In genomic region chr17:4026255-4026654, GRCh38 we compare ENCODE assay signal across 22 cellular contexts.
DNase-seq lines count a peak whose midpoint lies in the region; ATAC-seq, FAIRE-seq and TF ChIP-seq lines count a peak whose summit lies in the region.
"Had no signal": no experiment of that assay in that cellular context is flagged by ENCODE, and none has a peak within 500 bp of the region (broad histone marks: within the 10 kb centered on the region; RNA-seq: fewer than 3 reads in every experiment).

No MANE protein-coding gene starts in this region.

- TF ChIP-seq POLR2A in HepG2 (IDR thresholded peaks at IDR 0.05; ENCODE audit: insufficient read depth in 1 of 2, low read depth in 2 of 2, low read length in 2 of 2) (no peak), right lobe of liver (IDR thresholded peaks at IDR 0.05) (no peak), K562 (conservative IDR thresholded peaks at IDR 0.05) (no peak)

- in situ Hi-C loops in HepG2 (cut with HindIII; ENCODE audit: extremely low pct_ligation_motif_present, low pct_unique_long_range_greater_than_20kb) (no loop called here), K562 (cut with MboI) (no loop called here)

- H4K20me1 ChIP-seq in HepG2 (ENCODE audit: insufficient read depth, low read length) (no peaks in the 10 kb centered on the region), K562 (replicated peaks; ENCODE audit: control insufficient read depth, insufficient read depth, low read length) (no peaks in the 10 kb centered on the region)

- no peak overlapping the region for H3K4me3 ChIP-seq in HepG2 (replicated peaks in 1 of 3; ENCODE audit: insufficient read depth in 1 of 3, low read depth in 2 of 3, low read length in 3 of 3)
- no peak overlapping the region for H3K4me3 ChIP-seq in right lobe of liver
- no peak overlapping the region for H3K4me3 ChIP-seq in K562
- no peak overlapping the region for H3K4me3 ChIP-seq in tibial artery
- H3K4me3 ChIP-seq: GM23248 had no signal

- TF ChIP-seq CTCF in HepG2 (CRISPR knock-in tag; IDR thresholded peaks at IDR 0.05): no peak
- no peak for TF ChIP-seq CTCF in right lobe of liver (IDR thresholded peaks at IDR 0.05)
- no peak for TF ChIP-seq CTCF in WTC11 (IDR thresholded peaks at IDR 0.05)
- no peak for TF ChIP-seq CTCF in K562 (IDR thresholded peaks at IDR 0.05 in 2 of 3, conservative IDR thresholded peaks at IDR 0.05 in 1 of 3; ENCODE audit: insufficient read depth in 2 of 3, low read depth in 1 of 3, low read length in 3 of 3)
- TF ChIP-seq CTCF in tibial artery (IDR thresholded peaks at IDR 0.05): no peak

- H3K36me3 Mint-ChIP-seq in WTC11: peaks cover 80% of the 10 kb centered on the region
- H3K36me3 Mint-ChIP-seq in stimulated activated effector memory CD8-positive, alpha-beta T cell treated with anti-CD3 and anti-CD28 coated beads, Interleukin-12 subunit alpha, Interleukin-12 subunit beta, amount 100 ng/mL, for 72 hours: peaks cover 100% of the 10 kb centered on the region

- H3K9ac ChIP-seq in HepG2 (ENCODE audit: insufficient read depth, low read depth, low read length) (no peak overlapping the region), K562 (ENCODE audit: insufficient read depth in 1 of 2, low read depth in 2 of 2, low read length in 2 of 2) (no peak overlapping the region)
- H3K9ac ChIP-seq: GM23248 had no signal

- H3K9me3 Mint-ChIP-seq in WTC11: peaks cover 49% of the 10 kb centered on the region
- H3K9me3 Mint-ChIP-seq in stimulated activated effector memory CD8-positive, alpha-beta T cell treated with anti-CD3 and anti-CD28 coated beads, Interleukin-12 subunit alpha, Interleukin-12 subunit beta, amount 100 ng/mL, for 72 hours: peaks cover 8% of the 10 kb centered on the region

- H2AFZ ChIP-seq in HepG2 (ENCODE audit: low read length) (no peak overlapping the region), K562 (ENCODE audit: low read depth, low read length) (no peak overlapping the region)
- H2AFZ ChIP-seq: GM23248 had no signal

- BruUV-seq in HepG2 (replicated peaks; lab: Mats Ljungman, UMichigan) (no TSS peak), K562 (replicated peaks; lab: Mats Ljungman, UMichigan) (no TSS peak)

- H3K4me3 Mint-ChIP-seq in WTC11: no peak overlapping the region
- no peak overlapping the region for H3K4me3 Mint-ChIP-seq in stimulated activated effector memory CD8-positive, alpha-beta T cell treated with anti-CD3 and anti-CD28 coated beads, Interleukin-12 subunit alpha, Interleukin-12 subunit beta, amount 100 ng/mL, for 72 hours
- H3K4me3 Mint-ChIP-seq: CD4-positive, alpha-beta memory T cell; H9 had no signal

- FAIRE-seq in HepG2 (lab: Jason Lieb, UNC) (no peak), K562 (lab: Jason Lieb, UNC) (no peak)
- FAIRE-seq: GM12892, GM19239, H1 had no signal

- H3K27ac ChIP-seq in HepG2 (ENCODE audit: extremely low read length, insufficient read depth, low read length) (no peak overlapping the region), right lobe of liver (no peak overlapping the region), K562 (ENCODE audit: extremely low read depth, low read depth, low read length) (no peak overlapping the region), tibial artery (no peak overlapping the region)
- H3K27ac ChIP-seq: GM23248 had no signal

- POLR2A ChIA-PET in HepG2 (lab: Yijun Ruan, JAX) (no interaction called here), WTC11 (lab: Charles Lee) (no interaction called here), K562 (lab: Yijun Ruan, JAX) (interaction anchor here (0.8 kb wide), 1 partner anchor 18 kb away, joined by 3 read pairs; no protein-coding TSS in a partner anchor)

- CTCF ChIA-PET in HepG2 (lab: Yijun Ruan, JAX; ENCODE audit: low intra/inter-chr PET ratio, low total read pairs) (no interaction called here), WTC11 (lab: Charles Lee) (interaction anchor here (0.6 to 1.2 kb wide), 2 partner anchors 18 to 176 kb away, joined by 3 read pairs; no protein-coding TSS in a partner anchor), K562 (lab: Yijun Ruan, JAX; ENCODE audit: low intra/inter-chr PET ratio) (no interaction called here)

- ATAC-seq in HepG2: no peak
- ATAC-seq in right lobe of liver: no peak
- ATAC-seq in WTC11: no peak
- no peak for ATAC-seq in K562
- no peak for ATAC-seq in stimulated activated effector memory CD8-positive, alpha-beta T cell treated with anti-CD3 and anti-CD28 coated beads, Interleukin-12 subunit alpha, Interleukin-12 subunit beta, amount 100 ng/mL, for 72 hours
- ATAC-seq in HG03378 (IDR thresholded peaks at IDR 0.05; ENCODE audit: unreplicated experiment): no peak
- ATAC-seq: HCT116 had no signal

- no peak for TF ChIP-seq EP300 in HepG2 (IDR thresholded peaks at IDR 0.05; ENCODE audit: low read depth in 2 of 2, low read length in 2 of 2)
- TF ChIP-seq EP300 in HepG2 (CRISPR knock-in tag; IDR thresholded peaks at IDR 0.05; ENCODE audit: borderline replicate concordance): no peak
- no peak for TF ChIP-seq EP300 in K562 (IDR thresholded peaks at IDR 0.05; ENCODE audit: low read length)

- no peaks in the 10 kb centered on the region for H3K4me1 Mint-ChIP-seq in WTC11
- no peaks in the 10 kb centered on the region for H3K4me1 Mint-ChIP-seq in stimulated activated effector memory CD8-positive, alpha-beta T cell treated with anti-CD3 and anti-CD28 coated beads, Interleukin-12 subunit alpha, Interleukin-12 subunit beta, amount 100 ng/mL, for 72 hours
- H3K4me1 Mint-ChIP-seq: H9 had no signal

- DNase-seq in HepG2 (ENCODE audit: low spot score) (no peak), right lobe of liver (no peak), WTC11 (ENCODE audit: low spot score) (no peak), K562 (ENCODE audit: extremely low read depth in 1 of 4, low spot score in 3 of 4) (no peak), tibial artery (no peak)
- DNase-seq in stimulated activated effector memory CD8-positive, alpha-beta T cell treated with anti-CD3 and anti-CD28 coated beads, Interleukin-12 subunit alpha, Interleukin-12 subunit beta, amount 100 ng/mL, for 72 hours (ENCODE audit: low spot score in 2 of 2): no peak
- DNase-seq in stimulated activated CD4-positive, alpha-beta T cell treated with anti-CD3 and anti-CD28 coated beads, Interleukin-4, amount 100 ng/mL, for 4 hours: no peak
- DNase-seq: 8988T; C1 segment of cervical spinal cord; Calu3; CD4-positive, alpha-beta memory T cell; COR-L47; DMS53; DMS79 treated with DMSO at 0.1 percent for 48 hours; GF-D8; GM23248; H9 had no signal

- no peak for TF ChIP-seq RAD21 in HepG2 (CRISPR knock-in tag; IDR thresholded peaks at IDR 0.05)
- TF ChIP-seq RAD21 in K562 (CRISPR knock-in tag; conservative IDR thresholded peaks at IDR 0.05 in 1 of 2, IDR thresholded peaks at IDR 0.05 in 1 of 2): no peak

- H3K27me3 ChIP-seq in HepG2 (ENCODE audit: control insufficient read depth in 1 of 2, insufficient read depth in 2 of 2, low read length in 2 of 2) (no peaks in the 10 kb centered on the region), right lobe of liver (no peaks in the 10 kb centered on the region), K562 (ENCODE audit: control insufficient read depth in 2 of 2, insufficient read depth in 2 of 2, low read length in 2 of 2) (no peaks in the 10 kb centered on the region), tibial artery (no peaks in the 10 kb centered on the region)

- no peaks in the 10 kb centered on the region for H3K79me2 ChIP-seq in HepG2 (ENCODE audit: insufficient read depth, low read length)
- H3K79me2 ChIP-seq in K562 (ENCODE audit: control insufficient read depth, insufficient read depth, low read length): no peaks in the 10 kb centered on the region

- WGBS in HepG2 (ENCODE audit: low lambda C conversion rate): 96% methylated on average over 2 of the region's 2 CpGs
- WGBS in right lobe of liver (ENCODE audit: insufficient coverage, low coverage, low lambda C conversion rate, missing lambda C conversion rate): 94% methylated on average over 2 of the region's 2 CpGs
- WGBS in K562 (ENCODE audit: insufficient coverage, low coverage, missing lambda C conversion rate): no CpG with 5 or more reads among the region's 2 CpGs

- no peaks in the 10 kb centered on the region for H3K27me3 Mint-ChIP-seq in WTC11 (ENCODE audit: low read depth)
- H3K27me3 Mint-ChIP-seq: CD4-positive, alpha-beta memory T cell had no signal

- H3K9me1 ChIP-seq in K562 (ENCODE audit: control insufficient read depth, insufficient read depth, low read length): no peaks in the 10 kb centered on the region

- no peak overlapping the region for H3K4me2 ChIP-seq in HepG2 (ENCODE audit: low read depth, low read length)
- no peak overlapping the region for H3K4me2 ChIP-seq in K562 (ENCODE audit: insufficient read depth, low read length)

- H3K9me3 ChIP-seq in HepG2 (ENCODE audit: low read length) (peaks cover 15% of the 10 kb centered on the region), right lobe of liver (peaks cover 0 to 10% (median 2%) of the 10 kb centered on the region in 4 donors), K562 (replicated peaks; ENCODE audit: control insufficient read depth, insufficient read depth, low read depth, low read length) (peaks cover 11% of the 10 kb centered on the region), tibial artery (peaks cover 0 to 19% (median 10%) of the 10 kb centered on the region in 3 donors)

- no peak overlapping the region for H3K27ac Mint-ChIP-seq in WTC11
- H3K27ac Mint-ChIP-seq in stimulated activated effector memory CD8-positive, alpha-beta T cell treated with anti-CD3 and anti-CD28 coated beads, Interleukin-12 subunit alpha, Interleukin-12 subunit beta, amount 100 ng/mL, for 72 hours: peak overlapping the region; percentile 32
- H3K27ac Mint-ChIP-seq: H9 had no signal

- H3K4me1 ChIP-seq in HepG2 (ENCODE audit: insufficient read depth, low read length) (peaks cover 26% of the 10 kb centered on the region), right lobe of liver (no peaks in the 10 kb centered on the region), K562 (replicated peaks in 1 of 2; ENCODE audit: control insufficient read depth in 2 of 2, insufficient read depth in 2 of 2, low read length in 2 of 2) (no peaks in the 10 kb centered on the region; a peak in 1 of 5 replicates), tibial artery (no peaks in the 10 kb centered on the region)

- H3K36me3 ChIP-seq in HepG2 (replicated peaks in 1 of 2; ENCODE audit: control insufficient read depth in 1 of 2, insufficient read depth in 2 of 2, low read length in 2 of 2): peaks cover 12 to 43% of the 10 kb centered on the region in 2 experiments; a peak in 4 of 5 replicates
- H3K36me3 ChIP-seq in right lobe of liver: peaks cover 0 to 60% (median 44%) of the 10 kb centered on the region in 4 donors
- H3K36me3 ChIP-seq in K562 (ENCODE audit: control insufficient read depth, insufficient read depth, low read length): peaks cover 64% of the 10 kb centered on the region
- H3K36me3 ChIP-seq in tibial artery: peaks cover 89 to 95% (median 92%) of the 10 kb centered on the region in 3 donors

- intact Hi-C loops in HepG2 (cut with micrococcal nuclease; ENCODE audit: unreplicated experiment): no loop called here
- intact Hi-C loops in right lobe of liver (cut with DNase I): no loop called here
- intact Hi-C loops in K562 (cut with micrococcal nuclease): no loop called here
- intact Hi-C loops in tibial artery (cut with DNase I; ENCODE audit: low total_unique reads): no loop called here

TF ChIP-seq in HepG2, 621 proteins besides CTCF, POLR2A, EP300 and RAD21 (continues in another document):
- TF ChIP-seq ZNF317 (CRISPR knock-in tag; IDR thresholded peaks at IDR 0.05): peak; percentile 99

TF ChIP-seq in K562, 482 proteins besides CTCF, POLR2A, EP300 and RAD21 (continues in another document):
- TF ChIP-seq MXI1 (IDR thresholded peaks at IDR 0.05; ENCODE audit: low read depth, low read length) (no peak), TRIM28 (IDR thresholded peaks at IDR 0.05) (peak; percentile 83)
